Comparison of ENCODE assay signal across 18 cellular contexts in genomic region chr12:87305481-87305880, GRCh38.
A peak's percentile ranks its signal among the peaks of the same experiment; 100 is the strongest.
DNase-seq lines count a peak whose midpoint lies in the region; ATAC-seq and TF ChIP-seq lines count a peak whose summit lies in the region.
"Had no signal": no experiment of that assay in that cellular context is flagged by ENCODE, and none has a peak within 500 bp of the region (broad histone marks: within the 10 kb centered on the region; RNA-seq: fewer than 3 reads in every experiment).

No MANE protein-coding gene starts in this region.

- ATAC-seq in GM19324 (IDR thresholded peaks at IDR 0.05; ENCODE audit: low FRiP score, unreplicated experiment) (peak; percentile 74), HG02852 (IDR thresholded peaks at IDR 0.05; ENCODE audit: unreplicated experiment) (peak; percentile 72), gastrocnemius medialis (no peak)
- ATAC-seq: heart left ventricle, right lobe of liver had no signal

- H3K27ac ChIP-seq in gastrocnemius medialis = no peak overlapping the region
- H3K27ac ChIP-seq: heart left ventricle, neutrophil, right lobe of liver, transverse colon had no signal

- TF ChIP-seq CTCF in gastrocnemius medialis (IDR thresholded peaks at IDR 0.05 in 4 of 5, conservative IDR thresholded peaks at IDR 0.05 in 1 of 5) = no peak

- no peaks in the 10 kb centered on the region for H3K36me3 ChIP-seq in gastrocnemius medialis
- H3K36me3 ChIP-seq: heart left ventricle, neutrophil, right lobe of liver, transverse colon had no signal

- H3K4me3 ChIP-seq in gastrocnemius medialis = no peak overlapping the region
- H3K4me3 ChIP-seq: heart left ventricle, right lobe of liver, transverse colon had no signal

- peak; percentile 4 for DNase-seq in NCI-H69 (lab: John Stamatoyannopoulos, UW)
- DNase-seq in germinal center (ENCODE audit: low spot score) = peak; percentile 1
- no peak for DNase-seq in stimulated activated CD4-positive, alpha-beta T cell treated with anti-CD3 and anti-CD28 coated beads, Interleukin-12 subunit alpha, Interleukin-12 subunit beta, amount 100 ng/mL, for 4 hours
- no peak for DNase-seq in globus pallidus (ENCODE audit: low spot score)
- no peak for DNase-seq in middle frontal gyrus (ENCODE audit: extremely low spot score, low spot score)
- no peak for DNase-seq in gastrocnemius medialis
- DNase-seq: activated CD4-positive, alpha-beta T cell treated with anti-CD3 and anti-CD28 coated beads, Interleukin-2, amount 50 U/mL, for 48 hours; Calu3; GDM1; H7; heart left ventricle; mesendoderm; right lobe of liver; stimulated activated CD4-positive, alpha-beta T cell treated with anti-CD3 and anti-CD28 coated beads, Interleukin-4, amount 100 ng/mL, for 24 hours; transverse colon had no signal

- no peaks in the 10 kb centered on the region for H3K9me3 ChIP-seq in gastrocnemius medialis
- H3K9me3 ChIP-seq: heart left ventricle, neutrophil, right lobe of liver, transverse colon had no signal

- H3K4me1 ChIP-seq in gastrocnemius medialis = no peaks in the 10 kb centered on the region
- H3K4me1 ChIP-seq: right lobe of liver, transverse colon had no signal

- H3K27me3 ChIP-seq in gastrocnemius medialis = no peaks in the 10 kb centered on the region
- H3K27me3 ChIP-seq: heart left ventricle, neutrophil, right lobe of liver, transverse colon had no signal

- in situ Hi-C loops in gastrocnemius medialis (cut with MboI; ENCODE audit: low sequenced_read_pairs in 4 of 4) = no loop called here

- intact Hi-C loops in gastrocnemius medialis (cut with DNase I; ENCODE audit: low total_unique reads) = no loop called here

- TF ChIP-seq POLR2A in gastrocnemius medialis (IDR thresholded peaks at IDR 0.05) = no peak

Comparison
In these comparisons a context has a peak if more than half of its experiments do, and no peak if none do; other contexts are left out.
1. ATAC-seq: peak in GM19324 (single experiment) and HG02852 (single experiment); none in gastrocnemius medialis (0 of 2).
2. DNase-seq: peak in NCI-H69 (single experiment) and germinal center (single experiment); none in stimulated activated CD4-positive, alpha-beta T cell treated with anti-CD3 and anti-CD28 coated beads, Interleukin-12 subunit alpha, Interleukin-12 subunit beta, amount 100 ng/mL, for 4 hours (single experiment), globus pallidus (single experiment), middle frontal gyrus (single experiment) and gastrocnemius medialis (0 of 2).